1 cellular context compared by ENCODE assay signal in the genomic region with DNA sequence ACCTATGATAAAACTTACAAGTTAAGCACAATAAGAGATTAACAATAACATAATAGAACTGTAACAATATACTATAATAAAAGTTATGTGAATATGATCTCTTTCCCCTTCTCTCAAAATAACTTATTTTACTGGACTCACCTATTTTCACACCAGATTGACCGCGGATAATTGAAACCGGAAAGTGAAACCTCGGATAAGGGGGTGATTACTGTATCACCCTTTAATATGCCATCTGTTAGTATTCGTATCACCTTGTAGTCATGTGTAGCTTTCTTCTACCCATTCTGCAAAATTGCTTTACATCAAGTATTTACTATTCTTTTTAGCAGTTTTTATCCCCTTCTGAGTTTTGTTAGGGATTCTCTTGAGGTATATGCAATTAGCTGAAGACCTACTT.
TF ChIP-seq lines count a peak whose summit lies in the region.

No MANE protein-coding gene starts in this region.

TF ChIP-seq in HepG2, 621 proteins besides CTCF, POLR2A, EP300 and RAD21:
- TF ChIP-seq GABPA (IDR thresholded peaks at IDR 0.05; ENCODE audit: low read depth, low read length) (no peak), GABPA (CRISPR knock-in tag; IDR thresholded peaks at IDR 0.05; ENCODE audit: low read depth) (peak; percentile 58), MIXL1 (CRISPR knock-in tag; IDR thresholded peaks at IDR 0.05) (no peak)
TF ChIP-seq in HepG2: peak in this region for 1.
